13 cellular contexts compared by ENCODE assay signal in genomic region chr2:168468354-168468753, GRCh38.
"Had no signal": no experiment of that assay in that cellular context is flagged by ENCODE, and none has a peak within 500 bp of the region (broad histone marks: within the 10 kb centered on the region; RNA-seq: fewer than 3 reads in every experiment).

No MANE protein-coding gene starts in this region.

- H3K27me3 ChIP-seq: gastroesophageal sphincter had no signal

- H3K27ac Mint-ChIP-seq: activated CD4-positive, alpha-beta T cell treated with anti-CD3 and anti-CD28 coated beads for 36 hours; activated CD8-positive, alpha-beta T cell treated with anti-CD3 and anti-CD28 coated beads for 36 hours; activated T-cell treated with anti-CD3 and anti-CD28 coated beads, Interleukin-2, amount 50 U/mL, for 72 hours; effector memory CD8-positive, alpha-beta T cell; nephron progenitor cell had no signal

- H3K27ac ChIP-seq: epithelial cell of prostate had no signal

- H3K9me3 Mint-ChIP-seq: activated CD8-positive, alpha-beta T cell treated with anti-CD3 and anti-CD28 coated beads for 36 hours; activated T-cell treated with anti-CD3 and anti-CD28 coated beads, Interleukin-2, amount 50 U/mL, for 72 hours; effector memory CD8-positive, alpha-beta T cell; nephron progenitor cell had no signal

- H3K27me3 Mint-ChIP-seq: activated CD4-positive, alpha-beta T cell treated with anti-CD3 and anti-CD28 coated beads for 36 hours; activated CD8-positive, alpha-beta T cell treated with anti-CD3 and anti-CD28 coated beads for 36 hours; effector memory CD8-positive, alpha-beta T cell had no signal

- ATAC-seq: activated CD4-positive, alpha-beta T cell treated with anti-CD3 and anti-CD28 coated beads for 36 hours; activated CD8-positive, alpha-beta T cell treated with anti-CD3 and anti-CD28 coated beads for 36 hours; activated T-cell treated with anti-CD3 and anti-CD28 coated beads, Interleukin-2, amount 50 U/mL, for 72 hours; effector memory CD8-positive, alpha-beta T cell; gastroesophageal sphincter had no signal

- DNase-seq: activated CD4-positive, alpha-beta T cell treated with anti-CD3 and anti-CD28 coated beads for 36 hours; activated CD8-positive, alpha-beta memory T cell treated with anti-CD3 and anti-CD28 coated beads, Interleukin-2, amount 50 U/mL, for 4 hours; activated CD8-positive, alpha-beta T cell treated with anti-CD3 and anti-CD28 coated beads for 36 hours; activated gamma-delta T cell treated with Interleukin-2 at 50 U/mL for 16 hours; activated T-cell treated with anti-CD3 and anti-CD28 coated beads, Interleukin-2, amount 50 U/mL, for 72 hours; central memory CD4-positive, alpha-beta T cell; effector memory CD8-positive, alpha-beta T cell; nephron progenitor cell; stimulated activated CD4-positive, alpha-beta T cell treated with anti-CD3 and anti-CD28 coated beads, Interleukin-12 subunit alpha, Interleukin-12 subunit beta, amount 100 ng/mL, for 4 hours; stimulated activated naive CD4-positive, alpha-beta T cell; trophoblast cell had no signal

- H3K4me3 ChIP-seq: gastroesophageal sphincter had no signal

- H3K4me3 Mint-ChIP-seq: activated CD4-positive, alpha-beta T cell treated with anti-CD3 and anti-CD28 coated beads for 36 hours; activated CD8-positive, alpha-beta T cell treated with anti-CD3 and anti-CD28 coated beads for 36 hours; activated T-cell treated with anti-CD3 and anti-CD28 coated beads, Interleukin-2, amount 50 U/mL, for 72 hours; effector memory CD8-positive, alpha-beta T cell; nephron progenitor cell had no signal
